1 cellular context compared by ENCODE assay signal in genomic region chrX:71509289-71509688, GRCh38.
A peak's percentile ranks its signal among the peaks of the same experiment; 100 is the strongest.
TF ChIP-seq lines count a peak whose summit lies in the region.

No MANE protein-coding gene starts in this region.

TF ChIP-seq in K562, 482 proteins besides CTCF, POLR2A, EP300 and RAD21 (continued from another document):
- TF ChIP-seq ZNF740 (CRISPR knock-in tag; IDR thresholded peaks at IDR 0.05): no peak
- no peak for TF ChIP-seq ZNF740 (tag; IDR thresholded peaks at IDR 0.05)
- TF ChIP-seq RBM14 (IDR thresholded peaks at IDR 0.05; ENCODE audit: borderline replicate concordance, insufficient read depth, low read depth, low read length): no peak
- no peak for TF ChIP-seq EWSR1 (IDR thresholded peaks at IDR 0.05; ENCODE audit: borderline replicate concordance, low read depth, partially characterized antibody)
- TF ChIP-seq MEIS2 (IDR thresholded peaks at IDR 0.05; ENCODE audit: partially characterized antibody): no peak
- no peak for TF ChIP-seq CHD1 (IDR thresholded peaks at IDR 0.05; ENCODE audit: low read length)
- TF ChIP-seq MAFF (IDR thresholded peaks at IDR 0.05; ENCODE audit: low read length): peak; percentile 76
- no peak for TF ChIP-seq SRSF9 (IDR thresholded peaks at IDR 0.05; ENCODE audit: borderline replicate concordance, low read depth, low read length)
